ENCODE assay signal across 37 cellular contexts in genomic region chr2:180660207-180660606, GRCh38.
"Had no signal": no experiment of that assay in that cellular context is flagged by ENCODE, and none has a peak within 500 bp of the region (broad histone marks: within the 10 kb centered on the region; RNA-seq: fewer than 3 reads in every experiment).

No MANE protein-coding gene starts in this region.

- FAIRE-seq: colon, RCC 7860 had no signal

- ATAC-seq: activated CD8-positive, alpha-beta memory T cell treated with anti-CD3 and anti-CD28 coated beads, Interleukin-2, amount 10 ng/mL, durations not matched to agents 7 days and 5 days; PC-3; Right ventricle myocardium inferior had no signal

- H3K27ac ChIP-seq: brain microvascular endothelial cell, RWPE1, VCaP had no signal

- H3K27me3 ChIP-seq: brain microvascular endothelial cell had no signal

- DNase-seq: activated B cell treated with CpG ODN at 0.5 μM for 24 hours; activated CD4-positive, alpha-beta memory T cell treated with anti-CD3 and anti-CD28 coated beads, Interleukin-2, amount 10 ng/mL, durations not matched to agents 7 days and 5 days; activated CD4-positive, alpha-beta T cell treated with anti-CD3 and anti-CD28 coated beads for 4 hours; activated CD4-positive, CD25-positive, alpha-beta regulatory T cell treated with anti-CD3 and anti-CD28 coated beads, Interleukin-2, amount 50 U/mL, for 72 hours; activated CD8-positive, alpha-beta memory T cell treated with anti-CD3 and anti-CD28 coated beads for 24 hours; activated CD8-positive, alpha-beta memory T cell treated with anti-CD3 and anti-CD28 coated beads, Interleukin-2, amount 10 ng/mL, durations not matched to agents 7 days and 5 days; activated CD8-positive, alpha-beta memory T cell treated with anti-CD3 and anti-CD28 coated beads, Interleukin-2, amount 50 U/mL, for 48 hours; activated effector memory CD4-positive, alpha-beta T cell treated with anti-CD3 and anti-CD28 coated beads, Interleukin-2, amount 50 U/mL, for 16 hours; activated naive CD4-positive, alpha-beta T cell; activated naive CD4-positive, alpha-beta T cell treated with anti-CD3 and anti-CD28 coated beads, Interleukin-2, amount 50 U/mL, for 16 hours; activated naive CD8-positive, alpha-beta T cell treated with anti-CD3 and anti-CD28 coated beads for 36 hours; activated T-cell treated with anti-CD3 and anti-CD28 coated beads, Interleukin-2, amount 50 U/mL, for 48 hours; amniotic stem cell; aorta; brain microvascular endothelial cell; central memory CD4-positive, alpha-beta T cell; NCI-H1092 treated with DMSO at 0.1 percent for 48 hours; NCI-H1417; NCI-H146; NCI-H187 treated with DMSO at 0.1 percent for 48 hours; NCI-H2081 treated with DMSO at 0.1 percent for 48 hours; NCI-H226; NCI-H446 treated with DMSO at 0.1 percent for 48 hours; NCI-H524; NCI-H69; NK-92 treated with Interleukin-12 subunit alpha and Interleukin-12 subunit beta, amount 100 ng/mL, for 24 hours; PC-3; SIG-M5; SW 1271; T-helper 1 cell; T-helper 2 cell; T-helper 9 cell had no signal

- H3K36me3 ChIP-seq: brain microvascular endothelial cell had no signal
